In the genomic region with DNA sequence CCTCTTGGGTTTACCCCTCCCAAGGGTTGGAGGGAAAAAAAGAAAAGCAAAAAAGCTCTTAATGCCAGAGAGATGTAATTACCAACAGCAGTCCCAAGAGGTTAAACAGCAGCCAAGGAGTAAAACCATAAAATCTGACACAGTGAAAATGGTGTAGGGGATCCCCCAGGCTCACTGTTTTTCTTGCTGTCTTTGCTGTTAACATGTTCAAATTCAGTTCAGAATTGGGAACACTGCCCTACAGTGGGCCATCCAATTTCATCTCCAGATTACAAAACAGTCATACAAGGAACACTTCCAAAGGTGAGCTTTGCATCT, we compare ENCODE assay signal across 1 cellular context.
TF ChIP-seq lines count a peak whose summit lies in the region.

No MANE protein-coding gene starts in this region.

TF ChIP-seq in H1, 55 proteins besides CTCF, POLR2A, EP300 and RAD21:
- no peak for TF ChIP-seq JUN (IDR thresholded peaks at IDR 0.05; ENCODE audit: low read depth, low read length)
- no peak for TF ChIP-seq RNF2 (IDR thresholded peaks at IDR 0.05; ENCODE audit: borderline replicate concordance, low read depth, low read length, missing control alignments, poor library complexity, severe bottlenecking)
- TF ChIP-seq HDAC6 (IDR thresholded peaks at IDR 0.05; ENCODE audit: low read depth, low read length) = no peak
- no peak for TF ChIP-seq CREB1 (IDR thresholded peaks at IDR 0.05)
- no peak for TF ChIP-seq TBP (IDR thresholded peaks at IDR 0.05; ENCODE audit: low read depth, low read length)
- no peak for TF ChIP-seq PHF8 (conservative IDR thresholded peaks at IDR 0.05; ENCODE audit: low read depth, low read length)
- no peak for TF ChIP-seq TAF7 (optimal IDR thresholded peaks at IDR 0.05; ENCODE audit: borderline replicate concordance, low read depth, low read length)
